In genomic region chr9:7132605-7133004, GRCh38 we compare ENCODE assay signal across 23 cellular contexts.
"Had no signal": no experiment of that assay in that cellular context is flagged by ENCODE, and none has a peak within 500 bp of the region (broad histone marks: within the 10 kb centered on the region; RNA-seq: fewer than 3 reads in every experiment).

No MANE protein-coding gene starts in this region.

- H3K27ac Mint-ChIP-seq: mesothelial cell of epicardium had no signal

- H3K27me3 ChIP-seq: dorsolateral prefrontal cortex, esophagus muscularis mucosa, foreskin keratinocyte, gastroesophageal sphincter, heart left ventricle, hepatocyte, left lung had no signal

- ATAC-seq: foreskin keratinocyte, gastroesophageal sphincter, heart left ventricle, left lung, left ventricle myocardium superior, lower lobe of right lung had no signal

- H3K9me3 ChIP-seq: esophagus muscularis mucosa, gastroesophageal sphincter, heart left ventricle, left lung, lower lobe of right lung had no signal

- FAIRE-seq: colon, endothelial cell of umbilical vein, frontal cortex, kidney had no signal

- H3K9me3 Mint-ChIP-seq: immature natural killer cell, mesothelial cell of epicardium had no signal

- H3K4me1 ChIP-seq: esophagus muscularis mucosa, foreskin keratinocyte, gastroesophageal sphincter, left lung, lower lobe of right lung had no signal

- H3K4me2 ChIP-seq: hepatocyte had no signal

- H2AFZ ChIP-seq: hepatocyte had no signal

- H3K27ac ChIP-seq: coronary artery, dorsolateral prefrontal cortex, esophagus muscularis mucosa, foreskin keratinocyte, gastroesophageal sphincter, heart left ventricle, hepatocyte, left lung, lower lobe of right lung had no signal

- DNase-seq: dermis blood vessel endothelial cell; dorsolateral prefrontal cortex; effector CD4-positive, alpha-beta T cell; effector memory CD4-positive, alpha-beta T cell; foreskin keratinocyte; heart left ventricle; hypothalamus; immature natural killer cell; islet precursor cell; kidney; kidney glomerular epithelial cell; left lung; left ventricle myocardium superior; lower lobe of right lung; mesenchymal stem cell had no signal

- H3K79me2 ChIP-seq: hepatocyte had no signal

- H3K4me3 ChIP-seq: coronary artery, dorsolateral prefrontal cortex, esophagus muscularis mucosa, gastroesophageal sphincter, heart left ventricle, hepatocyte, left lung, lower lobe of right lung had no signal

- H3K4me3 Mint-ChIP-seq: immature natural killer cell, mesothelial cell of epicardium had no signal

- H3K4me1 Mint-ChIP-seq: immature natural killer cell, mesothelial cell of epicardium had no signal
